ENCODE assay signal across 25 cellular contexts in the genomic region with DNA sequence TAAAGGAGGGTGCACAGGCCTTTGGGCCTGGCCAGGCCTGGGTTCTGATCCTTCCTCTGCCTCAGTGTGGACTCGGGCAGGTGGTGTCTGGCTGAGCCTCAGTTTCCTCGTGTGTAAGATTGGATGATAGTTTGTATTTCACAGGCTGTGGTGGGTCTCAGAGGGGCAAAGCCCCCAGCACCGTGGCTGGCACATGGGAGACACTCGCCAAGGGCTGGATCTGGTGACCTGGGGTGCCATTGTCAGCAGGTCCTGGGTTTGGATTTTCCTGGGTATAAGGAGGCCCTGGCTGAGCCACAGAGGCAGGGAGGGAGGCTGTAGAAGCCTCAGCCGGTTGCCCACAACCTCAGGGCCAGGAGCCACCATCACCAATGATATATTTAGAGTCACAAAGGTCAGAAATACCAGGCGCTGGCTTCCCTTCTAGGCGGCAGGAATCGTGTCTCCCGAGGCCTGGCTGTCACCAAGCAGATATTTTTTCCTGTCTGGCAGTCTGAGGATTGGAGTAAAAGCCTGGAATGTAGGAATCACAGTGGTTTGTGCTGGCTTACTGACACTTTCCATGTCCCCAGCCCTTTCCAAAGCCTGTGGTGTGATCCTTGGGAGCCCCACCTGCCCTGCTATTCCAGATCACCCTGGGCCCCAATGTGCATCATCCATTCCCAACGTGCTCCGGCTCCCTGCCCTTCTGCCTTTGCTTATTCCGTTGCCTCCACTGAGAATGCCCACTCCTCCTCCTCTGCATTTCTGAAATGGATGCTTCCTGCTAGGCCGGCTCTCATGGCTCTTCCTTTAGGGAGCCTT. TPM values are rescaled to one million over a fixed set of nuclear protein-coding genes. Genes with fewer than 3 reads are reported as not detected.
"Had no signal": no experiment of that assay in that cellular context is flagged by ENCODE, and none has a peak within 500 bp of the region (broad histone marks: within the 10 kb centered on the region; RNA-seq: fewer than 3 reads in every experiment).

No MANE protein-coding gene starts in this region.

- ATAC-seq: activated CD8-positive, alpha-beta memory T cell treated with anti-CD3 and anti-CD28 coated beads, Interleukin-2, amount 10 ng/mL, durations not matched to agents 7 days and 5 days; foreskin keratinocyte; mucosa of descending colon; naive thymus-derived CD4-positive, alpha-beta T cell; stimulated activated naive B cell treated with anti-CD40 and anti-IgM and Interleukin-4, amounts not matched to agents 10 μg/mL and 1 μg/mL and 100 μg/mL, for 72 hours; WTC11 had no signal

- H3K27ac ChIP-seq: adrenal gland, cardiac muscle cell, foreskin keratinocyte, neural progenitor cell, right lobe of liver, SK-N-MC, spleen had no signal

- H3K4me3 ChIP-seq: adrenal gland, cardiac muscle cell, mucosa of descending colon, neural progenitor cell, right lobe of liver, SK-N-MC, spleen had no signal

- DNase-seq: activated CD4-positive, alpha-beta memory T cell treated with anti-CD3 and anti-CD28 coated beads, Interleukin-2, amount 10 ng/mL, durations not matched to agents 7 days and 5 days; activated CD4-positive, alpha-beta T cell treated with anti-CD3 and anti-CD28 coated beads for 4 hours; activated CD8-positive, alpha-beta memory T cell treated with anti-CD3 and anti-CD28 coated beads, Interleukin-2, amount 10 ng/mL, durations not matched to agents 7 days and 5 days; activated naive CD4-positive, alpha-beta T cell treated with anti-CD3 and anti-CD28 coated beads, Interleukin-2, amount 10 ng/mL, durations not matched to agents 7 days and 5 days; activated T-cell treated with anti-CD3 and anti-CD28 coated beads, Interleukin-2, amount 50 U/mL, for 24 hours; adrenal gland; foreskin keratinocyte; mesenchymal stem cell; naive thymus-derived CD4-positive, alpha-beta T cell; stimulated activated naive B cell treated with anti-CD40 and anti-IgM and Interleukin-4, amounts not matched to agents 10 μg/mL and 1 μg/mL and 100 μg/mL, for 72 hours had no signal

- H3K27me3 ChIP-seq: adrenal gland, right lobe of liver had no signal

- H3K36me3 ChIP-seq: adrenal gland, cardiac muscle cell, neural progenitor cell, right lobe of liver, spleen had no signal

- H3K9me3 ChIP-seq: adrenal gland, mucosa of descending colon, right lobe of liver, spleen had no signal

- H3K4me1 ChIP-seq: adrenal gland, foreskin keratinocyte, neural progenitor cell, spleen had no signal

RNA-seq across cellular contexts. Expression of a gene that starts 15.6 kb away (rescaled TPM):
- total RNA-seq: activated CD4-positive, alpha-beta memory T cell treated with anti-CD3 and anti-CD28 coated beads, Interleukin-2, amount 10 ng/mL, durations not matched to agents 7 days and 5 days; activated CD8-positive, alpha-beta memory T cell treated with anti-CD3 and anti-CD28 coated beads, Interleukin-2, amount 10 ng/mL, durations not matched to agents 7 days and 5 days; activated T-helper 2 cell treated with anti-CD3 and anti-CD28 coated beads, Interferon-gamma antibody, Interleukin-2, Interleukin-4, amounts not matched to agents 10 μg/mL and 5 μg/mL and 100 μg/mL, durations not matched to agents 14 hours and 24 hours and 36 hours; cardiac muscle cell; epithelial cell of proximal tubule; foreskin keratinocyte; kidney epithelial cell; naive thymus-derived CD4-positive, alpha-beta T cell; osteocyte; pulmonary artery endothelial cell; right lobe of liver; spleen; ureter had no signal
- polyA plus RNA-seq: fibroblast of lung; foreskin keratinocyte; naive thymus-derived CD4-positive, alpha-beta T cell; spleen had no signal

RNA-seq across cellular contexts. Expression of a gene that starts 30.8 kb away (rescaled TPM):
- total RNA-seq: activated CD4-positive, alpha-beta memory T cell treated with anti-CD3 and anti-CD28 coated beads, Interleukin-2, amount 10 ng/mL, durations not matched to agents 7 days and 5 days; activated CD8-positive, alpha-beta memory T cell treated with anti-CD3 and anti-CD28 coated beads, Interleukin-2, amount 10 ng/mL, durations not matched to agents 7 days and 5 days; activated T-helper 2 cell treated with anti-CD3 and anti-CD28 coated beads, Interferon-gamma antibody, Interleukin-2, Interleukin-4, amounts not matched to agents 10 μg/mL and 5 μg/mL and 100 μg/mL, durations not matched to agents 14 hours and 24 hours and 36 hours; adrenal gland; cardiac muscle cell; epithelial cell of proximal tubule; fibroblast of lung; foreskin keratinocyte; kidney epithelial cell; lower leg skin; mucosa of descending colon; naive thymus-derived CD4-positive, alpha-beta T cell; osteocyte; pulmonary artery endothelial cell; right lobe of liver; spleen; ureter; WTC11 had no signal
- polyA plus RNA-seq: adrenal gland; cardiac muscle cell; fibroblast of lung; foreskin keratinocyte; naive thymus-derived CD4-positive, alpha-beta T cell had no signal
